Comparison of ENCODE assay signal across 1 cellular context in the genomic region with DNA sequence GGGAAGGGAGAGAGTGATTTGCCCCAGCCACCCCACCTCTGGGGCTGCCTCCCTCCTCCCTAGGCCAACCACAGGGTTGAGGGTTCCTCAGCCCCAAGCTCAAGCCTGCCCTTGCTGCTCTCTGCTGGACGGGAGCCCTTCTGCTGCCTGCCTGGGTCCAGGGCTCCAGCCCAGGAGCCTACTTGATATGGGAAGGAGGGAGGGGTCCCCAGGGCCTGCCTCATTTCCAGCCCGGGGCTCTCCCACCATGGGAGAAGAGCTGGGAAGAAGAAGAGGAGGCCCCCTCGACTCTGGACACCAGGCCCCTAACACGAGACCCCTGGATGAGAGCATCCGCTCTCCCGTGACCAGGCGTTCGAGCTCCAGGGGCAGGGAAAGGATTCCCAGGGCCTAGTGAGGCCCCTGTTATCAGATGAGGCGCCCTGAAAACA.
TF ChIP-seq lines count a peak whose summit lies in the region.

No MANE protein-coding gene starts in this region.

TF ChIP-seq in H1, 55 proteins besides CTCF, POLR2A, EP300 and RAD21:
- TF ChIP-seq ASH2L (IDR thresholded peaks at IDR 0.05; ENCODE audit: low read length) (no peak), CHD1 (IDR thresholded peaks at IDR 0.05; ENCODE audit: low read depth, low read length) (no peak), TAF7 (optimal IDR thresholded peaks at IDR 0.05; ENCODE audit: borderline replicate concordance, low read depth, low read length) (no peak), PHF8 (conservative IDR thresholded peaks at IDR 0.05; ENCODE audit: low read depth, low read length) (no peak), GTF2F1 (IDR thresholded peaks at IDR 0.05; ENCODE audit: borderline replicate concordance, low read depth, low read length) (no peak), SP2 (IDR thresholded peaks at IDR 0.05; ENCODE audit: low read length) (no peak), ZNF274 (IDR thresholded peaks at IDR 0.05; ENCODE audit: borderline replicate concordance, extremely low read depth, low read length) (no peak), SP1 (IDR thresholded peaks at IDR 0.05; ENCODE audit: low read depth, low read length) (no peak), SRF (IDR thresholded peaks at IDR 0.05; ENCODE audit: low read depth, low read length) (no peak), YY1 (IDR thresholded peaks at IDR 0.05; ENCODE audit: low read depth, low read length) (no peak), SAP30 (IDR thresholded peaks at IDR 0.05; ENCODE audit: insufficient read depth, insufficient replicate concordance, low read length) (no peak), HDAC6 (IDR thresholded peaks at IDR 0.05; ENCODE audit: low read depth, low read length) (no peak)
- TF ChIP-seq, protein P1, sequence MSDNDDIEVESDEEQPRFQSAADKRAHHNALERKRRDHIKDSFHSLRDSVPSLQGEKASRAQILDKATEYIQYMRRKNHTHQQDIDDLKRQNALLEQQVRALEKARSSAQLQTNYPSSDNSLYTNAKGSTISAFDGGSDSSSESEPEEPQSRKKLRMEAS (IDR thresholded peaks at IDR 0.05), result no peak
- TF ChIP-seq, protein P2, sequence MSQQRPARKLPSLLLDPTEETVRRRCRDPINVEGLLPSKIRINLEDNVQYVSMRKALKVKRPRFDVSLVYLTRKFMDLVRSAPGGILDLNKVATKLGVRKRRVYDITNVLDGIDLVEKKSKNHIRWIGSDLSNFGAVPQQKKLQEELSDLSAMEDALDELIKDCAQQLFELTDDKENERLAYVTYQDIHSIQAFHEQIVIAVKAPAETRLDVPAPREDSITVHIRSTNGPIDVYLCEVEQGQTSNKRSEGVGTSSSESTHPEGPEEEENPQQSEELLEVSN (IDR thresholded peaks at IDR 0.05), result no peak
TF ChIP-seq in H1: peak in this region for 0.
